In the genomic region with DNA sequence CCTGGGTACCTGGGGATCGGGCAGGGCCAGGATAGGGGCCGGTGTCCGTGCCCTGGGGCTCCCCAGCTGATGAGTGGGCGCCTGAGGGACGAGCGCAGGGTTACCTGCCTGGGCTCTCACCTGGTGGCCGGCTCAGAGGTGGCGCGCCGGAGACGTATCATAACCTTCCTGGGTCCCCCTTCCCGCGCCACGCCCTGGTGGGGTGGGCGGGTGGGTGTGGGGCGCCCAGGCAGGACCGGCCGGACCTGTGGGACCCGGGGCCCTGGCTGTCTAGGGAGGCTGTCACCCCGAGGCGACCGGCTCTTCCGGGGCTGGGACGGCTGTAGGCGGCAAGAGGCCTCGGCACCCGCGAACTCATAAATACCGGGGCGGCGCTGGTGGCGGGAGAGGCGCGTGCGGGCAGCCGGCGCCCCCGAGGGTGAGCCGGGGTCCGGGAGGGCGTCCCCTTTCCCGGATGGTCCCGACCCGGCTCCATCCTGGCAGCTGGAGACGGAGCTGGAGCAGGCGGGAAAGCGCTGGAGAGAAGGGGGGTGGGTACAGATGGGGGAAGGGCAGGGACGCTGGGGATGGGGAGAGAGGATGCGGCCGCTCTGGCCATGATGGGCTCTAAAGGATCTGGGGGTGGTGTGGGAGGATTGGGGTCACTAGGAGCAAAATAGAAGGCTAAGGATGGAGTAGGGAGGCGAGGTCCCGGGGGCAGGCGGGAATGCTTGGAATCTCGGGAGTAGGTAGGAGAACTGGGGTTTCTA, we compare ENCODE assay signal across 10 cellular contexts. TPM values are rescaled to one million over a fixed set of nuclear protein-coding genes. Genes with fewer than 3 reads are reported as not detected.
DNase-seq lines count a peak whose midpoint lies in the region; ATAC-seq and TF ChIP-seq lines count a peak whose summit lies in the region.
"Had no signal": no experiment of that assay in that cellular context is flagged by ENCODE, and none has a peak within 500 bp of the region (broad histone marks: within the 10 kb centered on the region; RNA-seq: fewer than 3 reads in every experiment).

A gene with protein sequence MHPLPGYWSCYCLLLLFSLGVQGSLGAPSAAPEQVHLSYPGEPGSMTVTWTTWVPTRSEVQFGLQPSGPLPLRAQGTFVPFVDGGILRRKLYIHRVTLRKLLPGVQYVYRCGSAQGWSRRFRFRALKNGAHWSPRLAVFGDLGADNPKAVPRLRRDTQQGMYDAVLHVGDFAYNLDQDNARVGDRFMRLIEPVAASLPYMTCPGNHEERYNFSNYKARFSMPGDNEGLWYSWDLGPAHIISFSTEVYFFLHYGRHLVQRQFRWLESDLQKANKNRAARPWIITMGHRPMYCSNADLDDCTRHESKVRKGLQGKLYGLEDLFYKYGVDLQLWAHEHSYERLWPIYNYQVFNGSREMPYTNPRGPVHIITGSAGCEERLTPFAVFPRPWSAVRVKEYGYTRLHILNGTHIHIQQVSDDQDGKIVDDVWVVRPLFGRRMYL (plus strand): TSS at position 386 of the 749 bp plus-strand sequence. CDS start 902 bp downstream, outside the sequence.

- peak within 1 kb of the TSS; percentile 77 to 94 (median 87) for H3K4me3 Mint-ChIP-seq in CD4-positive, alpha-beta memory T cell
- H3K4me3 Mint-ChIP-seq in nephron progenitor cell = peak within 1 kb of the TSS; percentile 74

- peak within 1 kb of the TSS; percentile 30 to 89 (median 81) for H3K27ac Mint-ChIP-seq in CD4-positive, alpha-beta memory T cell
- H3K27ac Mint-ChIP-seq in nephron progenitor cell = no peak within 1 kb of the TSS

- H3K4me3 ChIP-seq in CD4-positive, alpha-beta memory T cell (ENCODE audit: low read length in 2 of 2) = peak within 1 kb of the TSS in 1 of 2 donors; percentile 15
- H3K4me3 ChIP-seq in coronary artery = peak within 1 kb of the TSS; percentile 49
- H3K4me3 ChIP-seq: right lobe of liver had no signal

- H3K36me3 Mint-ChIP-seq in CD4-positive, alpha-beta memory T cell = no peaks in the 10 kb centered on the region
- no peaks in the 10 kb centered on the region for H3K36me3 Mint-ChIP-seq in nephron progenitor cell (ENCODE audit: low read depth)

- H3K27ac ChIP-seq in CD4-positive, alpha-beta memory T cell (ENCODE audit: low read depth, low read length) = no peak within 1 kb of the TSS
- no peak within 1 kb of the TSS for H3K27ac ChIP-seq in coronary artery
- H3K27ac ChIP-seq: right lobe of liver had no signal

- H3K4me1 Mint-ChIP-seq in CD4-positive, alpha-beta memory T cell = peaks cover 7 to 23% (median 14%) of the 10 kb centered on the region in 4 donors
- peaks cover 17% of the 10 kb centered on the region for H3K4me1 Mint-ChIP-seq in nephron progenitor cell

- no peaks in the 10 kb centered on the region for H3K9me3 ChIP-seq in CD4-positive, alpha-beta memory T cell (ENCODE audit: control insufficient read depth in 1 of 2, low read length in 2 of 2)
- H3K9me3 ChIP-seq: right lobe of liver had no signal

- no peak for TF ChIP-seq CTCF in coronary artery (IDR thresholded peaks at IDR 0.05)
- no peak for TF ChIP-seq CTCF in nephron progenitor cell (IDR thresholded peaks at IDR 0.05)

- DNase-seq in CD4-positive, alpha-beta memory T cell = peak; percentile 16 to 47 (median 25)
- peak; percentile 20 to 22 for DNase-seq in activated CD4-positive, alpha-beta T cell treated with anti-CD3 and anti-CD28 coated beads for 4 hours
- no peak for DNase-seq in coronary artery (ENCODE audit: low spot score)
- peak; percentile 37 for DNase-seq in nephron progenitor cell
- DNase-seq in HPDE6-E6E7 (ENCODE audit: extremely low spot score) = no peak
- DNase-seq in NCI-H1694 treated with DMSO at 0.1 percent for 48 hours (lab: John Stamatoyannopoulos, UW) = no peak
- DNase-seq in NK-92 treated with Interleukin-12 subunit alpha and Interleukin-12 subunit beta, amount 100 ng/mL, for 24 hours (lab: John Stamatoyannopoulos, UW) = no peak
- DNase-seq: right lobe of liver had no signal

- no peaks in the 10 kb centered on the region for H3K9me3 Mint-ChIP-seq in CD4-positive, alpha-beta memory T cell
- H3K9me3 Mint-ChIP-seq in nephron progenitor cell = no peaks in the 10 kb centered on the region

- H3K27me3 Mint-ChIP-seq in CD4-positive, alpha-beta memory T cell = peaks cover 24 to 30% of the 10 kb centered on the region in 2 donors
- peaks cover 100% of the 10 kb centered on the region for H3K27me3 Mint-ChIP-seq in nephron progenitor cell (ENCODE audit: low read depth, poor library complexity)

- CTCF ChIA-PET in CD4-positive, alpha-beta memory T cell (lab: Charles Lee; ENCODE audit: partially characterized antibody) = interaction anchor here (1.5 kb wide), 2 partner anchors 32 to 38 kb away, joined by 3 to 4 read pairs; no protein-coding TSS in a partner anchor

- intact Hi-C loops in CD4-positive, alpha-beta memory T cell (cut with micrococcal nuclease) = no loop called here

- H3K27me3 ChIP-seq in CD4-positive, alpha-beta memory T cell (ENCODE audit: insufficient read depth, low read length) = peaks cover 21% of the 10 kb centered on the region
- H3K27me3 ChIP-seq: right lobe of liver had no signal

- peaks cover 13% of the 10 kb centered on the region for H3K4me1 ChIP-seq in CD4-positive, alpha-beta memory T cell (ENCODE audit: insufficient read depth, low read length)
- H3K4me1 ChIP-seq: right lobe of liver had no signal

- no peaks in the 10 kb centered on the region for H3K36me3 ChIP-seq in CD4-positive, alpha-beta memory T cell (ENCODE audit: insufficient read depth, low read length)
- H3K36me3 ChIP-seq: right lobe of liver had no signal

- ATAC-seq in HG03045 (IDR thresholded peaks at IDR 0.05; ENCODE audit: unreplicated experiment) = no peak

- POLR2A ChIA-PET in CD4-positive, alpha-beta memory T cell (lab: Charles Lee; ENCODE audit: partially characterized antibody) = interaction anchor here (0.7 to 1.0 kb wide), 2 partner anchors 10 to 244 kb away, joined by 3 to 5 read pairs; no protein-coding TSS in a partner anchor

RNA-seq across cellular contexts. Expression of the gene that starts here (rescaled TPM):
- total RNA-seq in CD4-positive, alpha-beta memory T cell = under 1 TPM in 1 of 2 experiments, not detected in 1; 0.14 TPM
- not detected for polyA plus RNA-seq in CD4-positive, alpha-beta memory T cell
- total RNA-seq: right lobe of liver, RPMI7951 had no signal

Comparison
In these comparisons a context has a peak if more than half of its experiments do, and no peak if none do; other contexts are left out.
1. Peak in DNase-seq in CD4-positive, alpha-beta memory T cell; RNA of the gene not detected or under 1 TPM.
2. DNase-seq: peak in activated CD4-positive, alpha-beta T cell treated with anti-CD3 and anti-CD28 coated beads for 4 hours (2 of 2) and nephron progenitor cell (single experiment); none in coronary artery (single experiment), HPDE6-E6E7 (single experiment), NCI-H1694 treated with DMSO at 0.1 percent for 48 hours (single experiment) and NK-92 treated with Interleukin-12 subunit alpha and Interleukin-12 subunit beta, amount 100 ng/mL, for 24 hours (single experiment).